ENCODE assay signal across 12 cellular contexts in genomic region chr2:46363535-46364170, GRCh38.
DNase-seq lines count a peak whose midpoint lies in the region; ATAC-seq and TF ChIP-seq lines count a peak whose summit lies in the region.
"Had no signal": no experiment of that assay in that cellular context is flagged by ENCODE, and none has a peak within 500 bp of the region (broad histone marks: within the 10 kb centered on the region; RNA-seq: fewer than 3 reads in every experiment).

No MANE protein-coding gene starts in this region.

- H4K5ac ChIP-seq in IMR-90 (ENCODE audit: low read depth, low read length), result no peak overlapping the region

- peak overlapping the region; percentile 21; the same call in 1 of the 2 replicates for H2BK20ac ChIP-seq in IMR-90 (ENCODE audit: low read depth, low read length)

- H3K23ac ChIP-seq in IMR-90 (ENCODE audit: low read depth, low read length), result peak overlapping the region; percentile 61; the same call in 1 of the 2 replicates

- no peak overlapping the region for H3K4me3 Mint-ChIP-seq in CD8-positive, alpha-beta memory T cell

- peaks cover 32 to 41% (median 36%) of the 10 kb centered on the region in 3 donors for H3K4me1 Mint-ChIP-seq in CD8-positive, alpha-beta memory T cell

- H4K20me1 ChIP-seq in BLaER1, result no peaks in the 10 kb centered on the region
- H4K20me1 ChIP-seq in IMR-90 (ENCODE audit: insufficient read depth, low read length), result peaks cover 18% of the 10 kb centered on the region; the same call in 1 of the 2 replicates

- H2BK5ac ChIP-seq in IMR-90 (ENCODE audit: low read depth, low read length, poor library complexity, severe bottlenecking), result peak overlapping the region; percentile 63

- H3K4ac ChIP-seq in IMR-90 (ENCODE audit: low read depth, low read length), result peak overlapping the region; percentile 20; the same call in 1 of the 2 replicates

- no peak for TF ChIP-seq CTCF in IMR-90 (conservative IDR thresholded peaks at IDR 0.05; ENCODE audit: low read depth, low read length)
- no peak for TF ChIP-seq CTCF in right lobe of liver (IDR thresholded peaks at IDR 0.05)

- H3K36me3 Mint-ChIP-seq in CD8-positive, alpha-beta memory T cell, result no peaks in the 10 kb centered on the region

- peak; percentile 71 for ATAC-seq in IMR-90 (ENCODE audit: low read depth)
- peak; percentile 17 to 33 (median 23) for ATAC-seq in right lobe of liver
- no peak for ATAC-seq in GM19397 (IDR thresholded peaks at IDR 0.05; ENCODE audit: unreplicated experiment)
- ATAC-seq: Panc1 had no signal

- H3K9me3 Mint-ChIP-seq in CD8-positive, alpha-beta memory T cell, result no peaks in the 10 kb centered on the region

- H3K4me3 ChIP-seq in BLaER1 (no peak overlapping the region), IMR-90 (ENCODE audit: insufficient read depth, low read depth, low read length) (no peak overlapping the region), right lobe of liver (no peak overlapping the region)
- H3K4me3 ChIP-seq in CD8-positive, alpha-beta memory T cell (ENCODE audit: low read length), result no peak overlapping the region

- H3K36me3 ChIP-seq in BLaER1, result peaks cover 9% of the 10 kb centered on the region; the same call in 1 of the 2 replicates
- H3K36me3 ChIP-seq in IMR-90 (ENCODE audit: control insufficient read depth, insufficient read depth, low read length), result peaks cover 53% of the 10 kb centered on the region
- peaks cover 0 to 50% (median 19%) of the 10 kb centered on the region in 4 donors for H3K36me3 ChIP-seq in right lobe of liver
- H3K36me3 ChIP-seq in CD8-positive, alpha-beta memory T cell (ENCODE audit: insufficient read depth, low read length), result no peaks in the 10 kb centered on the region

- no TSS peak for BruUV-seq in IMR-90 (replicated peaks; lab: Mats Ljungman, UMichigan)

- H3K4me2 ChIP-seq in BLaER1 (peak overlapping the region; percentile 71), IMR-90 (ENCODE audit: low read depth, low read length) (no peak overlapping the region; the same call in 1 of the 2 replicates)

- no peak overlapping the region for H2AK5ac ChIP-seq in IMR-90 (ENCODE audit: low read depth, low read length)

- peak overlapping the region; percentile 6 for H3K18ac ChIP-seq in IMR-90 (ENCODE audit: low read depth, low read length)

- H3K14ac ChIP-seq in IMR-90 (replicated peaks; ENCODE audit: low read depth, low read length), result peak overlapping the region; percentile 57

- dilution Hi-C loops in IMR-90 (cut with HindIII; ENCODE audit: low sequenced_read_pairs, unreplicated experiment), result no loop called here

- peaks cover 26 to 83% of the 10 kb centered on the region in 2 experiments for H3K79me1 ChIP-seq in IMR-90 (ENCODE audit: low read depth in 1 of 2, low read length in 2 of 2)

- intact Hi-C loops in IMR-90 (cut with micrococcal nuclease), result loop anchor here (2.0 kb wide), 2 partner anchors 97 to 185 kb away; no protein-coding TSS in a partner anchor
- intact Hi-C loops in right lobe of liver (cut with DNase I), result loop anchor here in 1 of 2 donors (10.0 kb wide), 1 partner anchor 349 kb away; no protein-coding TSS in a partner anchor

- in situ Hi-C loops in IMR-90 (cut with MboI; ENCODE audit: low sequenced_read_pairs), result loop anchor here (5.0 to 25.0 kb wide), 2 partner anchors 56 to 351 kb away; no protein-coding TSS in a partner anchor

- no peak overlapping the region for H3K27ac Mint-ChIP-seq in CD8-positive, alpha-beta memory T cell

- WGBS in IMR-90 (ENCODE audit: extremely low coverage in 2 of 2, insufficient read length in 1 of 2), 2 experiments, result no CpG with 5 or more reads among the region's 4 CpGs
- WGBS in right lobe of liver (ENCODE audit: insufficient coverage, low coverage, low lambda C conversion rate, missing lambda C conversion rate), result 61% methylated on average over 3 of the region's 4 CpGs

- CTCF ChIA-PET in IMR-90 (lab: Yijun Ruan, JAX), result interaction anchor here (0.8 to 1.6 kb wide), 4 partner anchors 36 to 371 kb away, joined by 3 read pairs; no protein-coding TSS in a partner anchor
- CTCF ChIA-PET in CD8-positive, alpha-beta memory T cell (lab: Charles Lee), result interaction anchor here (0.8 to 1.6 kb wide), 6 partner anchors 9 to 301 kb away, joined by 3 to 5 read pairs (median 4); no protein-coding TSS in a partner anchor

- H4K91ac ChIP-seq in IMR-90 (ENCODE audit: insufficient read depth, low read depth, low read length), result peak overlapping the region; percentile 46; the same call in 1 of the 2 replicates

- peak overlapping the region; percentile 42; the same call in 1 of the 3 replicates for H2BK15ac ChIP-seq in IMR-90 (ENCODE audit: low read depth, low read length)

- H3K4me1 ChIP-seq in BLaER1, result peaks cover 60% of the 10 kb centered on the region
- H3K4me1 ChIP-seq in IMR-90 (ENCODE audit: control insufficient read depth, insufficient read depth, low read length), result peaks cover 19% of the 10 kb centered on the region
- H3K4me1 ChIP-seq in right lobe of liver, result peaks cover 0 to 24% (median 12%) of the 10 kb centered on the region in 4 donors
- H3K4me1 ChIP-seq in CD8-positive, alpha-beta memory T cell (ENCODE audit: insufficient read depth, low read length), result peaks cover 17% of the 10 kb centered on the region

- H3K27me3 ChIP-seq in BLaER1 (no peaks in the 10 kb centered on the region), IMR-90 (ENCODE audit: control insufficient read depth, insufficient read depth, low read length) (no peaks in the 10 kb centered on the region), right lobe of liver (no peaks in the 10 kb centered on the region)
- H3K27me3 ChIP-seq in CD8-positive, alpha-beta memory T cell (ENCODE audit: insufficient read depth, low read length, poor library complexity, severe bottlenecking), result no peaks in the 10 kb centered on the region

- peak overlapping the region; percentile 7; the same call in 1 of the 2 replicates for H2BK120ac ChIP-seq in IMR-90 (ENCODE audit: low read depth, low read length)

- TF ChIP-seq RAD21 in IMR-90 (IDR thresholded peaks at IDR 0.05; ENCODE audit: low read length), result peak; percentile 18; the same call in 1 of the 2 replicates

- H3K27me3 Mint-ChIP-seq in CD8-positive, alpha-beta memory T cell, result no peaks in the 10 kb centered on the region

- no peak overlapping the region for H2AFZ ChIP-seq in IMR-90 (replicated peaks; ENCODE audit: low read length, poor library complexity)

- no peak overlapping the region for H2AK9ac ChIP-seq in IMR-90 (replicated peaks; ENCODE audit: low read depth, low read length, poor library complexity)

- H3K9ac ChIP-seq in BLaER1 (peak overlapping the region; percentile 2; the same call in 1 of the 2 replicates), IMR-90 (ENCODE audit: low read depth, low read length) (no peak overlapping the region)

- DNase-seq in IMR-90 (peak; percentile 88), amniotic stem cell (lab: John Stamatoyannopoulos, UW) (peak; percentile 28), right lobe of liver (no peak), DMS53 treated with DMSO at 0.1 percent for 48 hours (lab: John Stamatoyannopoulos, UW; ENCODE audit: unreplicated experiment) (no peak), NCI-H1105 treated with DMSO at 0.1 percent for 48 hours (lab: John Stamatoyannopoulos, UW) (no peak)
- no peak for DNase-seq in CD8-positive, alpha-beta memory T cell
- DNase-seq: effector memory CD4-positive, alpha-beta T cell; kidney glomerular epithelial cell; NCI-H1417 treated with DMSO at 0.1 percent for 48 hours had no signal

- no peak overlapping the region for H3K56ac ChIP-seq in IMR-90 (ENCODE audit: extremely low read depth, insufficient read depth, low read length)

- H3K9me3 ChIP-seq in BLaER1 (peaks cover 14% of the 10 kb centered on the region), IMR-90 (ENCODE audit: control insufficient read depth, insufficient read depth, low read length) (no peaks in the 10 kb centered on the region), right lobe of liver (no peaks in the 10 kb centered on the region)
- no peaks in the 10 kb centered on the region for H3K9me3 ChIP-seq in CD8-positive, alpha-beta memory T cell (ENCODE audit: low read length)

- POLR2A ChIA-PET in IMR-90 (lab: Charles Lee; ENCODE audit: unreplicated experiment), result interaction anchor here (0.6 kb wide), 1 partner anchor 298 kb away, joined by 3 read pairs; no protein-coding TSS in a partner anchor
- POLR2A ChIA-PET in CD8-positive, alpha-beta memory T cell (lab: Charles Lee), result no interaction called here

- H3K27ac ChIP-seq in BLaER1 (peak overlapping the region; percentile 51), IMR-90 (ENCODE audit: insufficient read depth, low read length) (no peak overlapping the region), right lobe of liver (peak overlapping the region in 1 of 3 donors; percentile 3)
- no peak overlapping the region for H3K27ac ChIP-seq in CD8-positive, alpha-beta memory T cell (ENCODE audit: low read depth, low read length)

- peaks cover 24% of the 10 kb centered on the region for H3K9me1 ChIP-seq in IMR-90 (ENCODE audit: insufficient read depth, low read length)

- no peak for TF ChIP-seq POLR2A in IMR-90 (IDR thresholded peaks at IDR 0.05; ENCODE audit: low read depth, low read length)
- no peak for TF ChIP-seq POLR2A in right lobe of liver (IDR thresholded peaks at IDR 0.05)

- H4K8ac ChIP-seq in IMR-90 (ENCODE audit: low read depth in 2 of 2, low read length in 2 of 2), result 0 out of 4 replicates have a peak overlapping the region, but pooled peaks of 1 of the 2 experiments have one; percentile 45

TF ChIP-seq in IMR-90, 13 proteins besides CTCF, POLR2A, EP300 and RAD21:
- no peak for TF ChIP-seq NFE2L2 (IDR thresholded peaks at IDR 0.05; ENCODE audit: low read depth, low read length)
- no peak for TF ChIP-seq MAZ (IDR thresholded peaks at IDR 0.05; ENCODE audit: borderline replicate concordance, low read depth, low read length)
- TF ChIP-seq, protein P1, sequence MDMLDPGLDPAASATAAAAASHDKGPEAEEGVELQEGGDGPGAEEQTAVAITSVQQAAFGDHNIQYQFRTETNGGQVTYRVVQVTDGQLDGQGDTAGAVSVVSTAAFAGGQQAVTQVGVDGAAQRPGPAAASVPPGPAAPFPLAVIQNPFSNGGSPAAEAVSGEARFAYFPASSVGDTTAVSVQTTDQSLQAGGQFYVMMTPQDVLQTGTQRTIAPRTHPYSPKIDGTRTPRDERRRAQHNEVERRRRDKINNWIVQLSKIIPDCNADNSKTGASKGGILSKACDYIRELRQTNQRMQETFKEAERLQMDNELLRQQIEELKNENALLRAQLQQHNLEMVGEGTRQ (IDR thresholded peaks at IDR 0.05; ENCODE audit: low read depth, low read length), result peak; percentile 29; the same call in 1 of the 2 replicates
- TF ChIP-seq RCOR1 (IDR thresholded peaks at IDR 0.05; ENCODE audit: insufficient replicate concordance, low read length), result no peak
- TF ChIP-seq RFX5 (IDR thresholded peaks at IDR 0.05; ENCODE audit: low read depth, low read length), result no peak
- TF ChIP-seq SMC3 (IDR thresholded peaks at IDR 0.05; ENCODE audit: low read depth, low read length), result no peak
- 0 out of 2 replicates have a peak, but pooled peaks have one; percentile 25 for TF ChIP-seq FOS (IDR thresholded peaks at IDR 0.05; ENCODE audit: low read depth, low read length)
- TF ChIP-seq BHLHE40 (IDR thresholded peaks at IDR 0.05; ENCODE audit: low read depth, low read length), result no peak
- no peak for TF ChIP-seq CHD1 (IDR thresholded peaks at IDR 0.05; ENCODE audit: low read depth, low read length)

Comparison
In these comparisons a context has a peak if more than half of its experiments do, and no peak if none do; other contexts are left out.
1. DNase-seq: peak in IMR-90 (single experiment) and amniotic stem cell (single experiment); none in right lobe of liver (0 of 3), DMS53 treated with DMSO at 0.1 percent for 48 hours (single experiment), CD8-positive, alpha-beta memory T cell (0 of 5) and NCI-H1105 treated with DMSO at 0.1 percent for 48 hours (single experiment).